ENCODE assay signal across 11 cellular contexts in genomic region chr12:115227137-115227615, GRCh38.
DNase-seq lines count a peak whose midpoint lies in the region; ATAC-seq and TF ChIP-seq lines count a peak whose summit lies in the region.
"Had no signal": no experiment of that assay in that cellular context is flagged by ENCODE, and none has a peak within 500 bp of the region (broad histone marks: within the 10 kb centered on the region; RNA-seq: fewer than 3 reads in every experiment).

No MANE protein-coding gene starts in this region.

- peak; percentile 81 for DNase-seq in GM03348 (ENCODE audit: low spot score)
- DNase-seq in RPMI7951 (ENCODE audit: low read depth) = peak; percentile 92
- peak; percentile 96 for DNase-seq in fibroblast of mammary gland (ENCODE audit: low read depth)
- DNase-seq in non-pigmented ciliary epithelial cell (ENCODE audit: low read depth) = peak; percentile 48
- no peak for DNase-seq in NCI-H128 (lab: John Stamatoyannopoulos, UW; ENCODE audit: unreplicated experiment)
- no peak for DNase-seq in lower lobe of right lung
- DNase-seq: effector memory CD8-positive, alpha-beta T cell; NCI-H774; sigmoid colon had no signal

- TF ChIP-seq CTCF in fibroblast of mammary gland (conservative IDR thresholded peaks at IDR 0.05; ENCODE audit: control insufficient read depth, insufficient read depth, low read depth, low read length) (no peak), lower lobe of right lung (IDR thresholded peaks at IDR 0.05) (no peak)

- no peak for ATAC-seq in HG02642 (IDR thresholded peaks at IDR 0.05; ENCODE audit: poor library complexity, unreplicated experiment)
- ATAC-seq in GM18517 (IDR thresholded peaks at IDR 0.05; ENCODE audit: unreplicated experiment) = no peak
- ATAC-seq in lower lobe of right lung = no peak
- ATAC-seq: effector memory CD8-positive, alpha-beta T cell had no signal

- intact Hi-C loops in lower lobe of right lung (cut with DNase I) = no loop called here

- H3K27me3 ChIP-seq in lower lobe of right lung (ENCODE audit: low read depth) = no peaks in the 10 kb centered on the region
- H3K27me3 ChIP-seq: sigmoid colon had no signal

- no peaks in the 10 kb centered on the region for H3K4me1 ChIP-seq in lower lobe of right lung

- H3K27ac ChIP-seq in lower lobe of right lung = no peak overlapping the region
- H3K27ac ChIP-seq: sigmoid colon had no signal

- no peak overlapping the region for H3K4me3 ChIP-seq in fibroblast of mammary gland (ENCODE audit: control insufficient read depth, low read depth, low read length)
- no peak overlapping the region for H3K4me3 ChIP-seq in lower lobe of right lung
- H3K4me3 ChIP-seq: sigmoid colon had no signal

- no peaks in the 10 kb centered on the region for H3K36me3 ChIP-seq in lower lobe of right lung
- H3K36me3 ChIP-seq: sigmoid colon had no signal

- no peaks in the 10 kb centered on the region for H3K9me3 ChIP-seq in lower lobe of right lung
- H3K9me3 ChIP-seq: sigmoid colon had no signal

Comparison
In these comparisons a context has a peak if more than half of its experiments do, and no peak if none do; other contexts are left out.
1. DNase-seq: peak in GM03348 (single experiment), RPMI7951 (single experiment), fibroblast of mammary gland (single experiment) and non-pigmented ciliary epithelial cell (single experiment); none in NCI-H128 (single experiment) and lower lobe of right lung (single experiment).